ENCODE assay signal across 10 cellular contexts in genomic region chr13:75761373-75761772, GRCh38.
A peak's percentile ranks its signal among the peaks of the same experiment; 100 is the strongest.
DNase-seq lines count a peak whose midpoint lies in the region; ATAC-seq and TF ChIP-seq lines count a peak whose summit lies in the region.
"Had no signal": no experiment of that assay in that cellular context is flagged by ENCODE, and none has a peak within 500 bp of the region (broad histone marks: within the 10 kb centered on the region; RNA-seq: fewer than 3 reads in every experiment).

No MANE protein-coding gene starts in this region.

- H3K36me3 Mint-ChIP-seq in T-cell = peaks cover 6% of the 10 kb centered on the region

- H3K4me1 ChIP-seq in left ventricle myocardium inferior (peaks cover 34% of the 10 kb centered on the region), thymus (ENCODE audit: control insufficient read depth, insufficient read depth, low read length) (peaks cover 25% of the 10 kb centered on the region)

- peak overlapping the region; percentile 81 to 98 for H3K27ac Mint-ChIP-seq in T-cell

- no peak for TF ChIP-seq CTCF in left ventricle myocardium inferior (IDR thresholded peaks at IDR 0.05; ENCODE audit: borderline replicate concordance)

- intact Hi-C loops in left ventricle myocardium inferior (cut with micrococcal nuclease) = no loop called here

- H3K27me3 ChIP-seq in left ventricle myocardium inferior (ENCODE audit: low read depth) (no peaks in the 10 kb centered on the region), thymus (ENCODE audit: control insufficient read depth, insufficient read depth) (no peaks in the 10 kb centered on the region)
- H3K27me3 ChIP-seq: BLaER1 treated with 17β-estradiol and CSF1 and Interleukin-3, amounts not matched to agents 10 nM and 100 nM had no signal

- H3K27ac ChIP-seq in left ventricle myocardium inferior (replicated peaks) (peak overlapping the region; percentile 78), thymus (ENCODE audit: low read depth) (no peak overlapping the region)
- H3K27ac ChIP-seq: BLaER1 treated with 17β-estradiol and CSF1 and Interleukin-3, amounts not matched to agents 10 nM and 100 nM had no signal

- H3K36me3 ChIP-seq in left ventricle myocardium inferior (no peaks in the 10 kb centered on the region), thymus (ENCODE audit: control insufficient read depth, insufficient read depth) (no peaks in the 10 kb centered on the region)
- H3K36me3 ChIP-seq: BLaER1 treated with 17β-estradiol and CSF1 and Interleukin-3, amounts not matched to agents 10 nM and 100 nM had no signal

- 19% methylated on average over 3 of the region's 3 CpGs for WGBS in thymus

- no peaks in the 10 kb centered on the region for H3K9me3 ChIP-seq in left ventricle myocardium inferior (replicated peaks)
- peaks cover 1% of the 10 kb centered on the region for H3K9me3 ChIP-seq in thymus (ENCODE audit: control insufficient read depth)
- H3K9me3 ChIP-seq: BLaER1 treated with 17β-estradiol and CSF1 and Interleukin-3, amounts not matched to agents 10 nM and 100 nM had no signal

- DNase-seq in activated CD4-positive, alpha-beta T cell treated with anti-CD3 and anti-CD28 coated beads for 48 hours = peak; percentile 24
- no peak for DNase-seq in activated CD4-positive, alpha-beta T cell treated with anti-CD3 and anti-CD28 coated beads, Interleukin-2, amount 50 U/mL, for 1 hour
- DNase-seq in T-cell (peak in 1 of 34 experiments; percentile 4), left ventricle myocardium inferior (no peak), AG20443 (ENCODE audit: low spot score) (no peak)
- DNase-seq: dermis blood vessel endothelial cell had no signal

- H3K27me3 Mint-ChIP-seq in T-cell = no peaks in the 10 kb centered on the region

- CTCF ChIA-PET in T-cell (lab: Charles Lee) = interaction anchor here (0.5 to 3.5 kb wide), 13 partner anchors 11 to 1118 kb away, joined by 3 to 14 read pairs (median 4); no protein-coding TSS in a partner anchor

- peak overlapping the region; percentile 62 for H3K4me3 ChIP-seq in left ventricle myocardium inferior
- H3K4me3 ChIP-seq in thymus (ENCODE audit: low read length) = peak overlapping the region; percentile 65
- H3K4me3 ChIP-seq: BLaER1 treated with 17β-estradiol and CSF1 and Interleukin-3, amounts not matched to agents 10 nM and 100 nM had no signal

- H3K9me3 Mint-ChIP-seq in T-cell = no peaks in the 10 kb centered on the region

- no peak for ATAC-seq in T-cell (replicated peaks in 1 of 4)
- no peak for ATAC-seq in GM21515 (IDR thresholded peaks at IDR 0.05; ENCODE audit: unreplicated experiment)
- ATAC-seq in HG02852 (IDR thresholded peaks at IDR 0.05; ENCODE audit: unreplicated experiment) = no peak

- H3K4me3 Mint-ChIP-seq in T-cell = peak overlapping the region; percentile 77 to 79 (median 79)

- POLR2A ChIA-PET in T-cell (lab: Charles Lee) = interaction anchor here (0.6 to 0.9 kb wide), 4 partner anchors 10 to 1717 kb away, joined by 3 to 5 read pairs (median 4); no protein-coding TSS in a partner anchor

- H3K4me1 Mint-ChIP-seq in T-cell = peaks cover 72 to 74% (median 74%) of the 10 kb centered on the region in 3 donors
